In genomic region chr1:25808481-25809244, GRCh38 we compare ENCODE assay signal across 21 cellular contexts. TPM values are rescaled to one million over a fixed set of nuclear protein-coding genes. Genes with fewer than 3 reads are reported as not detected.
"Had no signal": no experiment of that assay in that cellular context is flagged by ENCODE, and none has a peak within 500 bp of the region (broad histone marks: within the 10 kb centered on the region; RNA-seq: fewer than 3 reads in every experiment).

No MANE protein-coding gene starts in this region.

- DNase-seq: activated CD4-positive, alpha-beta memory T cell treated with anti-CD3 and anti-CD28 coated beads, Interleukin-2, amount 10 ng/mL, durations not matched to agents 7 days and 5 days; activated CD4-positive, alpha-beta T cell treated with anti-CD3 and anti-CD28 coated beads for 4 hours; activated CD8-positive, alpha-beta memory T cell treated with anti-CD3 and anti-CD28 coated beads, Interleukin-2, amount 50 U/mL, for 4 hours; activated gamma-delta T cell; activated naive CD8-positive, alpha-beta T cell treated with anti-CD3 and anti-CD28 coated beads for 36 hours; activated T-cell treated with anti-CD3 and anti-CD28 coated beads, Interleukin-2, amount 50 U/mL, for 48 hours; anterior cingulate cortex; brain microvascular endothelial cell; cerebellar nuclear complex; effector memory CD8-positive, alpha-beta T cell; left colon; mammary epithelial cell; stimulated activated CD4-positive, alpha-beta T cell treated with anti-CD3 and anti-CD28 coated beads, Interleukin-2, amount 100 ng/mL, for 48 hours; testis had no signal

- H3K27ac Mint-ChIP-seq: activated naive CD8-positive, alpha-beta T cell treated with anti-CD3 and anti-CD28 coated beads for 36 hours; effector memory CD8-positive, alpha-beta T cell; WTC11 had no signal

- H3K27ac ChIP-seq: brain microvascular endothelial cell, epithelial cell of prostate, pancreas, testis had no signal

- H3K27me3 Mint-ChIP-seq: activated naive CD8-positive, alpha-beta T cell treated with anti-CD3 and anti-CD28 coated beads for 36 hours; dendritic cell treated with granulocyte-macrophage colony-stimulating factor and Interleukin-4, amounts not matched to agents 40 ng/mL and 50 ng/mL, for 4 days; effector memory CD8-positive, alpha-beta T cell; stimulated activated naive B cell treated with anti-CD40 and anti-IgM and Interleukin-4, amounts not matched to agents 10 μg/mL and 1 μg/mL and 100 μg/mL, for 72 hours had no signal

- H3K4me3 ChIP-seq: pancreas, right atrium auricular region, testis had no signal

- H3K4me3 Mint-ChIP-seq: activated CD4-positive, alpha-beta memory T cell treated with anti-CD3 and anti-CD28 coated beads, Interleukin-2, amount 10 ng/mL, durations not matched to agents 7 days and 5 days; activated naive CD8-positive, alpha-beta T cell treated with anti-CD3 and anti-CD28 coated beads for 36 hours; dendritic cell treated with granulocyte-macrophage colony-stimulating factor and Interleukin-4, amounts not matched to agents 40 ng/mL and 50 ng/mL, for 4 days; neural crest cell; WTC11 had no signal

- ATAC-seq: effector memory CD8-positive, alpha-beta T cell; pancreas; WTC11 had no signal

- H3K27me3 ChIP-seq: brain microvascular endothelial cell, pancreas, right atrium auricular region, testis had no signal

- H3K9me3 Mint-ChIP-seq: activated CD4-positive, alpha-beta memory T cell treated with anti-CD3 and anti-CD28 coated beads, Interleukin-2, amount 10 ng/mL, durations not matched to agents 7 days and 5 days; activated naive CD8-positive, alpha-beta T cell treated with anti-CD3 and anti-CD28 coated beads for 36 hours; dendritic cell treated with granulocyte-macrophage colony-stimulating factor and Interleukin-4, amounts not matched to agents 40 ng/mL and 50 ng/mL, for 4 days; effector memory CD8-positive, alpha-beta T cell; neural crest cell; stimulated activated naive B cell treated with anti-CD40 and anti-IgM and Interleukin-4, amounts not matched to agents 10 μg/mL and 1 μg/mL and 100 μg/mL, for 72 hours; WTC11 had no signal

- H3K4me1 ChIP-seq: testis had no signal

- H3K9me3 ChIP-seq: pancreas, right atrium auricular region, testis had no signal

RNA-seq across cellular contexts. Expression of gene AUNIP, which starts 50.6 kb away (rescaled TPM):
- total RNA-seq: right atrium auricular region had no signal
- polyA plus RNA-seq: pancreas had no signal
